ENCODE assay signal across 1 cellular context in genomic region chr12:95623554-95624170, GRCh38.
TF ChIP-seq lines count a peak whose summit lies in the region.

No MANE protein-coding gene starts in this region.

TF ChIP-seq in HepG2, 621 proteins besides CTCF, POLR2A, EP300 and RAD21 (continued from another document):
- peak; percentile 15; the same call in 1 of the 2 replicates for TF ChIP-seq ARID5B (CRISPR knock-in tag; IDR thresholded peaks at IDR 0.05)
- TF ChIP-seq ZNF644 (CRISPR knock-in tag; IDR thresholded peaks at IDR 0.05; ENCODE audit: low read depth) = peak; percentile 30; the same call in 1 of the 2 replicates
- TF ChIP-seq MAX (IDR thresholded peaks at IDR 0.05) = no peak
- TF ChIP-seq HOXA3 (CRISPR knock-in tag; IDR thresholded peaks at IDR 0.05) = no peak
- peak; percentile 54; the same call in 1 of the 2 replicates for TF ChIP-seq ZMYM4 (CRISPR knock-in tag; IDR thresholded peaks at IDR 0.05)
- TF ChIP-seq CBX5 (CRISPR knock-in tag; IDR thresholded peaks at IDR 0.05; ENCODE audit: borderline replicate concordance) = no peak
- peak; percentile 34 for TF ChIP-seq SALL1 (CRISPR knock-in tag; IDR thresholded peaks at IDR 0.05)
- TF ChIP-seq POGZ (CRISPR knock-in tag; IDR thresholded peaks at IDR 0.05) = no peak
- TF ChIP-seq STAG1 (CRISPR knock-in tag; IDR thresholded peaks at IDR 0.05) = peak; percentile 85
- 0 out of 2 replicates have a peak, but pooled peaks have one; percentile 25 for TF ChIP-seq ZNF770 (CRISPR knock-in tag; IDR thresholded peaks at IDR 0.05)
- TF ChIP-seq ZKSCAN1 (IDR thresholded peaks at IDR 0.05; ENCODE audit: low read length) = no peak
- peak; percentile 72 for TF ChIP-seq SMC3 (IDR thresholded peaks at IDR 0.05; ENCODE audit: low read length)
- 0 out of 2 replicates have a peak, but pooled peaks have one; percentile 14 for TF ChIP-seq FOXA3 (CRISPR knock-in tag; IDR thresholded peaks at IDR 0.05)
- peak; percentile 29; the same call in 1 of the 2 replicates for TF ChIP-seq CEBPG (CRISPR knock-in tag; IDR thresholded peaks at IDR 0.05)
- TF ChIP-seq TEAD3 (CRISPR knock-in tag; optimal IDR thresholded peaks at IDR 0.05; ENCODE audit: borderline replicate concordance) = peak; percentile 91
